Comparison of ENCODE assay signal across 8 cellular contexts in the genomic region with DNA sequence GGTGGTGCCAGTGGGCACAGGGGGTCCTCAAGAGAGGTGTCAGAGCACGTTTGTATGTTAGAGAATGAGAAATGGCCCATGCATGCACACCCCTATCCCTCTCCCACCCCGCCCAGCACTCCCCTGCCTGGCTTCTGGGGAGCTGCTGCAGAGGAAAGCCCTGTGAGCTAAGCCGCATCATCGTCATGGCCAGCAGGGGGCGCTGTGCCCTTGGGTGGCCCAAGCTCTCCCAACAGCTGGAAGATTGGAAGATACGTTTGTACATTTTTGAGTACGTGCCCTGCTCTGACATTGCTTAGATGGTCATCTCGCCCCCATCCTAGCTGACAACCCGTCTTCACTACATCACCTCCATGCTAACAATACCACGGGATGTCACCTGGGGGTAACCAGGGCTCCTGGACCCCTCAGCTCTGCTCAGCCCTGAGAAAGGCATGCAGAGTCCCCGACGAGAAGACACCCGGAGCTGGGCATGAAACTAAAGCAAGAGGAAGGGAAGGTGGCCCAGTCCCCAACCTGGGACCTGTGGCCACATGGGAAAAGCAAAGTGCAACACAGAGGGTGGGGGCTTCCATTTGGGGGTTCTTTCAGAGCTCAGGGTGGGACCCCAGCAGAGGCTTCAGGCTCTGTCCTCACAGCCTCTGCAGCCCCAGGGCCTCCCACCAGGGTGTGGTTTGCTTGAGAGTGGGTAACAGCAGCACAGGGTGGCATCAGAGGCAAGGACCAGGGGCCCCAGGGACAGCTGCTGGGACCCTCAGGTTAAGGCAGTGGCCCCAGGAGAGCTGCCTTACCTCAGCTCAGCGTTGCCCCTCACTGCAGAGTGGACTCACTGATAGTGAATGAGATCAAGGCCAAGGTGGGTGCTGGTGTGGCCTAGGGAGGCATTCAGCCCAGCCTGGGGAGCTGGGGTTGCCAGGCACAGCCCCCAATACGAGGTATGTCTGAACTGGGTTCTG.
DNase-seq lines count a peak whose midpoint lies in the region; ATAC-seq and TF ChIP-seq lines count a peak whose summit lies in the region.

No MANE protein-coding gene starts in this region.

- DNase-seq in EH (ENCODE audit: low read depth) (peak; percentile 74), RWPE2 (ENCODE audit: low spot score) (no peak), foreskin fibroblast (peak; percentile 49 to 88), osteocyte (ENCODE audit: extremely low spot score, unreplicated experiment) (no peak), tibial nerve (ENCODE audit: low spot score in 2 of 2) (peak; percentile 76 to 77)
- peak; percentile 49 for DNase-seq in activated effector memory CD4-positive, alpha-beta T cell treated with Interleukin-2 at 50 U/mL for 16 hours

- H3K27me3 ChIP-seq in RWPE2 (ENCODE audit: insufficient read depth, poor library complexity, severe bottlenecking) (no peaks in the 10 kb centered on the region), tibial nerve (no peaks in the 10 kb centered on the region)

- H3K4me1 Mint-ChIP-seq in osteocyte (ENCODE audit: unreplicated experiment) = no peaks in the 10 kb centered on the region

- H3K4me1 ChIP-seq in RWPE2 (ENCODE audit: insufficient read depth, poor library complexity, severe bottlenecking) (no peaks in the 10 kb centered on the region), tibial nerve (peaks cover 0 to 20% (median 0%) of the 10 kb centered on the region in 4 donors)

- no peaks in the 10 kb centered on the region for H3K36me3 Mint-ChIP-seq in osteocyte (ENCODE audit: unreplicated experiment)

- H3K36me3 ChIP-seq in RWPE2 (ENCODE audit: low read depth) = no peaks in the 10 kb centered on the region
- H3K36me3 ChIP-seq in tibial nerve = no peaks in the 10 kb centered on the region

- no peak overlapping the region for H3K27ac Mint-ChIP-seq in osteocyte (ENCODE audit: unreplicated experiment)

- H3K27ac ChIP-seq in RWPE2 (ENCODE audit: poor library complexity, severe bottlenecking) (no peak overlapping the region), tibial nerve (no peak overlapping the region)

- H3K4me3 ChIP-seq in RWPE2 (ENCODE audit: severe bottlenecking) (no peak overlapping the region), foreskin fibroblast (ENCODE audit: low read depth in 1 of 2, low read length in 2 of 2) (no peak overlapping the region), tibial nerve (no peak overlapping the region)

- H3K9me3 Mint-ChIP-seq in osteocyte (ENCODE audit: unreplicated experiment) = no peaks in the 10 kb centered on the region

- TF ChIP-seq CTCF in RWPE2 (IDR thresholded peaks at IDR 0.05; ENCODE audit: poor library complexity, severe bottlenecking) (peak; percentile 88), foreskin fibroblast (IDR thresholded peaks at IDR 0.05; ENCODE audit: low read depth, low read length) (peak; percentile 84), osteocyte (IDR thresholded peaks at IDR 0.05) (peak; percentile 83), tibial nerve (IDR thresholded peaks at IDR 0.05) (peak; percentile 78 to 88 (median 81))

- H3K9me3 ChIP-seq in RWPE2 (ENCODE audit: severe bottlenecking) (no peaks in the 10 kb centered on the region), tibial nerve (no peaks in the 10 kb centered on the region)

- TF ChIP-seq EP300 in tibial nerve (IDR thresholded peaks at IDR 0.05) = no peak

- no peak overlapping the region for H3K4me3 Mint-ChIP-seq in osteocyte (ENCODE audit: unreplicated experiment)

- H3K27me3 Mint-ChIP-seq in osteocyte (ENCODE audit: unreplicated experiment) = no peaks in the 10 kb centered on the region

- TF ChIP-seq POLR2A in tibial nerve (IDR thresholded peaks at IDR 0.05) = no peak

- WGBS in tibial nerve, 2 donors = 43 to 44% methylated on average over 14 to 15 of the region's 15 CpGs

- ATAC-seq in HG03521 (IDR thresholded peaks at IDR 0.05; ENCODE audit: unreplicated experiment) (peak; percentile 48), RWPE2 (ENCODE audit: low read depth) (peak; percentile 71), HG03469 (IDR thresholded peaks at IDR 0.05; ENCODE audit: unreplicated experiment) (no peak)

Comparison
In these comparisons a context has a peak if more than half of its experiments do, and no peak if none do; other contexts are left out.
1. DNase-seq: peak in EH (single experiment), activated effector memory CD4-positive, alpha-beta T cell treated with Interleukin-2 at 50 U/mL for 16 hours (single experiment), foreskin fibroblast (2 of 2) and tibial nerve (2 of 2); none in RWPE2 (single experiment) and osteocyte (single experiment).
2. Peak in every context shown above with its lines, with median percentiles within 50 percentile points of each other: CTCF ChIP-seq.